7 cellular contexts compared by ENCODE assay signal in the genomic region with DNA sequence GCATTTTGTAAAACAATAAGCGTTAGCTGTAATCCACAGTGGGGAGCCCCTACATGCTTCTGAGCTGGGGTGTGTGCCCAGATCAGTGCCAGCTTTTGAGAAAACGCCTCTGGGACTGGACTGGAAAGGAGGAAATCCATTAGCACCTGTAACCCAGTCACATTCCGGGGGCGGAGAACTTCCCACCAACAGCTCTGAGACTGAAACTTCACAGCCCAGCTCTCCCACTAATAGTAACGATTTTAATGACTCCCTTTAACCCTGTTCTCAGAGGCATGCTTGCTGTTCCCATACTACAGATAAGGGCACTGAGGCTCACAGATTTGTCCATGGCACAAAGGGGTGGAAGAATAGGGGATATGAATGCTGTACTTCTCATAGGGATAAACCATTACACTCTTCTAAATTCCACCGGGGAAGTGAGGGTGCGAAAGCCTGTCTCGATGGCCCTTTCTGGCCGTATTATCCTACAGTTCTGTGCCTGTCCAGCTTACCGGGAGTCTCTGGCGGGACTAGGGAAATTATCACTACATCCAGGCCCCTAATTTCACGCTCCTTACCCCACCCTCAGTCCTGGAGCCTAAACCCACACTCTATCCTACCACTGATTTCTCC. TPM values are rescaled to one million over a fixed set of nuclear protein-coding genes. Genes with fewer than 3 reads are reported as not detected.
DNase-seq lines count a peak whose midpoint lies in the region; ATAC-seq and TF ChIP-seq lines count a peak whose summit lies in the region.
"Had no signal": no experiment of that assay in that cellular context is flagged by ENCODE, and none has a peak within 500 bp of the region (broad histone marks: within the 10 kb centered on the region; RNA-seq: fewer than 3 reads in every experiment).

No MANE protein-coding gene starts in this region.

- peak overlapping the region; percentile 41; the same call in 1 of the 2 replicates for H2AFZ ChIP-seq in PC-3 (ENCODE audit: low read length)

- TF ChIP-seq CTCF in PC-3 (conservative IDR thresholded peaks at IDR 0.05; ENCODE audit: low read depth, low read length) (no peak), glutamatergic neuron (IDR thresholded peaks at IDR 0.05; ENCODE audit: partially characterized antibody, unreplicated experiment) (no peak), stomach (IDR thresholded peaks at IDR 0.05) (no peak)

- H3K4me2 ChIP-seq in BLaER1 treated with 17β-estradiol and CSF1 and Interleukin-3, amounts not matched to agents 10 nM and 100 nM = peak overlapping the region; percentile 79 to 98 (median 90)
- peak overlapping the region; percentile 83 for H3K4me2 ChIP-seq in PC-3 (ENCODE audit: low read length)

- H3K4me1 Mint-ChIP-seq in glutamatergic neuron (ENCODE audit: low read depth, unreplicated experiment) = peaks cover 5% of the 10 kb centered on the region

- no peaks in the 10 kb centered on the region for H3K36me3 Mint-ChIP-seq in glutamatergic neuron (ENCODE audit: unreplicated experiment)

- H3K9me3 ChIP-seq in BLaER1 treated with 17β-estradiol and CSF1 and Interleukin-3, amounts not matched to agents 10 nM and 100 nM (replicated peaks in 1 of 11) = no peaks in the 10 kb centered on the region
- H3K9me3 ChIP-seq in PC-3 (ENCODE audit: low read length) (no peaks in the 10 kb centered on the region), stomach (no peaks in the 10 kb centered on the region)

- peak overlapping the region; percentile 44 for H3K27ac Mint-ChIP-seq in glutamatergic neuron (ENCODE audit: unreplicated experiment)

- CTCF ChIA-PET in PC-3 (lab: Charles Lee) = no interaction called here

- no peak for TF ChIP-seq EP300 in stomach (IDR thresholded peaks at IDR 0.05)

- peaks cover 0 to 17% (median 5%) of the 10 kb centered on the region in 11 experiments; a peak in 8 of 22 replicates for H3K36me3 ChIP-seq in BLaER1 treated with 17β-estradiol and CSF1 and Interleukin-3, amounts not matched to agents 10 nM and 100 nM
- no peaks in the 10 kb centered on the region for H3K36me3 ChIP-seq in PC-3 (ENCODE audit: low read depth, low read length)
- peaks cover 0 to 5% (median 1%) of the 10 kb centered on the region in 4 donors for H3K36me3 ChIP-seq in stomach

- POLR2A ChIA-PET in PC-3 (lab: Charles Lee; ENCODE audit: unreplicated experiment) = no interaction called here

- H4K20me1 ChIP-seq in BLaER1 treated with 17β-estradiol and CSF1 and Interleukin-3, amounts not matched to agents 10 nM and 100 nM = peaks cover 14 to 52% (median 36%) of the 10 kb centered on the region in 11 experiments; a peak in 19 of 22 replicates
- no peaks in the 10 kb centered on the region for H4K20me1 ChIP-seq in PC-3 (ENCODE audit: low read length)

- no peaks in the 10 kb centered on the region for H3F3A ChIP-seq in PC-3 (ENCODE audit: low read length, unreplicated experiment)

- H3K79me2 ChIP-seq in PC-3 (ENCODE audit: low read length) = peaks cover 58% of the 10 kb centered on the region

- peak overlapping the region; percentile 96 for H3K4me3 Mint-ChIP-seq in glutamatergic neuron (ENCODE audit: unreplicated experiment)

- H3K27ac ChIP-seq in BLaER1 treated with 17β-estradiol and CSF1 and Interleukin-3, amounts not matched to agents 10 nM and 100 nM = peak overlapping the region; percentile 60 to 84 (median 76)
- H3K27ac ChIP-seq in PC-3 (ENCODE audit: low read length) = no peak overlapping the region
- H3K27ac ChIP-seq in stomach = peak overlapping the region; percentile 80 to 89 (median 83)

- no peaks in the 10 kb centered on the region for H3K9me2 ChIP-seq in PC-3 (replicated peaks; ENCODE audit: low read length)

- H3K9me3 Mint-ChIP-seq in glutamatergic neuron (ENCODE audit: unreplicated experiment) = no peaks in the 10 kb centered on the region

- intact Hi-C loops in PC-3 (cut with micrococcal nuclease) = no loop called here
- intact Hi-C loops in stomach (cut with DNase I; ENCODE audit: low total_unique reads) = no loop called here

- H3K27me3 ChIP-seq in BLaER1 treated with 17β-estradiol and CSF1 and Interleukin-3, amounts not matched to agents 10 nM and 100 nM = no peaks in the 10 kb centered on the region
- no peaks in the 10 kb centered on the region for H3K27me3 ChIP-seq in PC-3 (ENCODE audit: low read length)
- no peaks in the 10 kb centered on the region for H3K27me3 ChIP-seq in stomach

- peaks cover 23 to 35% (median 27%) of the 10 kb centered on the region in 10 experiments for H3K4me1 ChIP-seq in BLaER1 treated with 17β-estradiol and CSF1 and Interleukin-3, amounts not matched to agents 10 nM and 100 nM
- H3K4me1 ChIP-seq in PC-3 (ENCODE audit: insufficient read depth, low read length) (no peaks in the 10 kb centered on the region), stomach (peaks cover 15 to 35% (median 30%) of the 10 kb centered on the region in 4 donors)

- WGBS in stomach, 5 donors = 3 to 13% (median 6%) methylated on average over 12 of the region's 12 CpGs

- TSS peak; percentile 43 for BruUV-seq in PC-3 (replicated peaks; lab: Mats Ljungman, UMichigan)

- H3K9ac ChIP-seq in BLaER1 treated with 17β-estradiol and CSF1 and Interleukin-3, amounts not matched to agents 10 nM and 100 nM = peak overlapping the region; percentile 80 to 93 (median 88)
- peak overlapping the region; percentile 87 for H3K9ac ChIP-seq in PC-3 (ENCODE audit: low read length)

- peak overlapping the region; percentile 78 to 93 (median 86) for H3K4me3 ChIP-seq in BLaER1 treated with 17β-estradiol and CSF1 and Interleukin-3, amounts not matched to agents 10 nM and 100 nM
- H3K4me3 ChIP-seq in PC-3 (ENCODE audit: low read length) = peak overlapping the region; percentile 86
- peak overlapping the region; percentile 84 to 96 (median 88) for H3K4me3 ChIP-seq in stomach

- DNase-seq in PC-3 = no peak
- no peak for DNase-seq in glutamatergic neuron
- DNase-seq in stomach = no peak

- TF ChIP-seq POLR2A in stomach (IDR thresholded peaks at IDR 0.05) = no peak

- H3K27me3 Mint-ChIP-seq in glutamatergic neuron (ENCODE audit: unreplicated experiment) = peaks cover 7% of the 10 kb centered on the region

- ATAC-seq in PC-3 = peak; percentile 27
- no peak for ATAC-seq in GM21723 (IDR thresholded peaks at IDR 0.05; ENCODE audit: unreplicated experiment)
- ATAC-seq in GM18511 (IDR thresholded peaks at IDR 0.05; ENCODE audit: unreplicated experiment) = no peak

RNA-seq across cellular contexts. Expression of gene FBXO46, which starts 0.8 kb away (rescaled TPM):
- total RNA-seq in PC-3 (2014; rRNA removed) (12.8 and 16.1 TPM in 2 replicates), glutamatergic neuron (ENCODE audit: unreplicated experiment) (20.4 TPM), stomach (10 to 100 TPM in 3 of 5 donors, 1 to 10 TPM in 2; 4.0 to 61.7 (median 12.3) TPM)
- 10 to 100 TPM in 1 of 3 donors, 1 to 10 TPM in 2; 6.3 to 10.1 (median 7.9) TPM for polyA plus RNA-seq in stomach

RNA-seq across cellular contexts. Expression of gene MEIOSIN, which starts 3.4 kb away (rescaled TPM):
- total RNA-seq in PC-3 (2014; rRNA removed) (not detected in 2 replicates), glutamatergic neuron (ENCODE audit: unreplicated experiment) (not detected), stomach (not detected)
- polyA plus RNA-seq in stomach = not detected
- total RNA-seq: subcutaneous adipose tissue had no signal

RNA-seq across cellular contexts. Expression of gene QPCTL, which starts 37.4 kb away (rescaled TPM):
- total RNA-seq in PC-3 (2014; rRNA removed) = 9.8 and 13.4 TPM in 2 replicates
- 2.6 TPM for total RNA-seq in glutamatergic neuron (ENCODE audit: unreplicated experiment)
- total RNA-seq in stomach = 10 to 100 TPM in 2 of 5 donors, 1 to 10 TPM in 3; 5.8 to 33.6 (median 7.6) TPM
- polyA plus RNA-seq in stomach = 1 to 10 TPM; 1.7 to 7.0 (median 4.2) TPM

RNA-seq across cellular contexts. Expression of gene SNRPD2, which starts 38.1 kb away (rescaled TPM):
- total RNA-seq in PC-3 (2014; rRNA removed) (554 and 631 TPM in 2 replicates), glutamatergic neuron (ENCODE audit: unreplicated experiment) (264 TPM), stomach (100 to 1,000 TPM in 3 of 5 donors, 10 to 100 TPM in 2; 79.9 to 217 (median 127) TPM)
- polyA plus RNA-seq in stomach = 100 to 1,000 TPM; 378 to 511 (median 467) TPM

RNA-seq across cellular contexts. Expression of gene SIX5, which starts 39.2 kb away (rescaled TPM):
- total RNA-seq in PC-3 (2014; rRNA removed) (9.3 and 13.6 TPM in 2 replicates), glutamatergic neuron (ENCODE audit: unreplicated experiment) (2.0 TPM), stomach (10 to 100 TPM in 4 of 5 donors, 1 to 10 TPM in 1; 4.0 to 39.1 (median 25.9) TPM)
- polyA plus RNA-seq in stomach = 10 to 100 TPM; 14.4 to 23.3 (median 16.6) TPM
